Comparison of ENCODE assay signal across 8 cellular contexts in the genomic region with DNA sequence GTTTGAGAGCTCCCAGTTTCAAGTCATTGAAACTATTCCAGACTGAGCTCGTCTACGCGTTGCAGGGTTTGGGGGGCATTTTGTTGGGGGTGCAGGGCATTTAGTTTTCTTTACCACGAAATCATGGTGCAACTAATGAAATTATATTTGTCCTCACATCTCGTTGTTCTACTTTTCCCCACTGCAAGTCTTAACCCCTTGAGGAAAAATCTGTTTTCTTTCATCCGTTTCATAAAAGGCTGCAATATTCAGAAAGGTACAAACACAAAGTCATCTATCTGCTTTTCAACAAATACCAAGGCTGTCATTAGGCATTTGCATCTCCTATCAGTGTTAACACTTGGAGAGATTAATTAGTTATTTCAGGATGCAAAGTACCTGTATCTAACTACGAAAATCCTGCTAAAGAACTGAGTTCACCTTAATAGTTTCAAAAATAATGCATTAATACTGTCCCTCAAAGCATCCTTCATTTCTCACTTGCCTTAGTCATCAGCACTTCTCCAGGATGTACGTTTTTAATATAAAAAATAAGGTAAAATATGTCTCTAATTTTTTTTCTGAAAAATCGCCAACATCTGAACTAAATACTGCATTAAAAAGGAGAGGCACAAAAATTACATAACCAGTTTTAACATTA. TPM values are rescaled to one million over a fixed set of nuclear protein-coding genes. Genes with fewer than 3 reads are reported as not detected.
DNase-seq lines count a peak whose midpoint lies in the region; ATAC-seq, FAIRE-seq and TF ChIP-seq lines count a peak whose summit lies in the region.

No MANE protein-coding gene starts in this region.

- no peaks in the 10 kb centered on the region for H4K20me1 ChIP-seq in GM23248 (ENCODE audit: insufficient read depth)
- H4K20me1 ChIP-seq in SU-DHL-6 (ENCODE audit: low read depth, low read length) = no peaks in the 10 kb centered on the region

- H3K4me2 ChIP-seq in GM23248 (ENCODE audit: unreplicated experiment) (peak overlapping the region; percentile 92), SU-DHL-6 (ENCODE audit: low read depth, low read length, poor library complexity, severe bottlenecking) (peak overlapping the region; percentile 98)

- peaks cover 63% of the 10 kb centered on the region for H3K79me2 ChIP-seq in GM23248 (ENCODE audit: insufficient read depth)
- H3K79me2 ChIP-seq in SU-DHL-6 (ENCODE audit: insufficient read depth, low read length) = peaks cover 62% of the 10 kb centered on the region

- H2AFZ ChIP-seq in GM23248 (no peak overlapping the region), SU-DHL-6 (ENCODE audit: low read depth, low read length, severe bottlenecking) (no peak overlapping the region)

- no peaks in the 10 kb centered on the region for H3K9me3 ChIP-seq in GM23248 (ENCODE audit: low read depth)
- no peaks in the 10 kb centered on the region for H3K9me3 ChIP-seq in SU-DHL-6 (ENCODE audit: insufficient read depth, low read length)
- no peaks in the 10 kb centered on the region for H3K9me3 ChIP-seq in skeletal muscle tissue (ENCODE audit: control insufficient read depth in 3 of 3, low read length in 3 of 3)

- H3K9me2 ChIP-seq in GM23248 (ENCODE audit: insufficient read depth) (no peaks in the 10 kb centered on the region), SU-DHL-6 (replicated peaks; ENCODE audit: insufficient read depth, low read length) (no peaks in the 10 kb centered on the region)

- peaks cover 27% of the 10 kb centered on the region for H3K36me3 ChIP-seq in GM23248 (ENCODE audit: low read depth)
- H3K36me3 ChIP-seq in SU-DHL-6 (ENCODE audit: low read length) = peaks cover 24% of the 10 kb centered on the region
- peaks cover 0 to 7% (median 0%) of the 10 kb centered on the region in 3 donors for H3K36me3 ChIP-seq in skeletal muscle tissue (ENCODE audit: control insufficient read depth in 3 of 3, insufficient read depth in 3 of 3, low read length in 3 of 3)

- H3K27ac ChIP-seq in GM23248 = peak overlapping the region; percentile 100
- H3K27ac ChIP-seq in SU-DHL-6 (ENCODE audit: low read depth, low read length) = peak overlapping the region; percentile 95
- peak overlapping the region; percentile 94 for H3K27ac ChIP-seq in foreskin keratinocyte
- peak overlapping the region; percentile 99 for H3K27ac ChIP-seq in skeletal muscle tissue (ENCODE audit: low read depth, low read length)

- no peak for TF ChIP-seq CTCF in SU-DHL-6 (IDR thresholded peaks at IDR 0.05; ENCODE audit: insufficient read depth, low read length, poor library complexity, severe bottlenecking)
- no peak for TF ChIP-seq CTCF in foreskin keratinocyte (conservative IDR thresholded peaks at IDR 0.05)

- ATAC-seq in foreskin keratinocyte (no peak), GM21447 (IDR thresholded peaks at IDR 0.05; ENCODE audit: unreplicated experiment) (no peak)

- in situ Hi-C loops in GM23248 (cut with MboI) = no loop called here

- H3F3A ChIP-seq in GM23248 (ENCODE audit: insufficient read depth) (peaks cover 59% of the 10 kb centered on the region), SU-DHL-6 (ENCODE audit: insufficient read depth) (peaks cover 51% of the 10 kb centered on the region)

- H3K4me3 ChIP-seq in GM23248 (peak overlapping the region; percentile 97), SU-DHL-6 (ENCODE audit: insufficient read depth, low read length, poor library complexity, severe bottlenecking) (peak overlapping the region; percentile 98), skeletal muscle tissue (ENCODE audit: low read length in 3 of 3) (peak overlapping the region; percentile 71 to 88 (median 87))

- H3K9ac ChIP-seq in GM23248 = peak overlapping the region; percentile 99
- peak overlapping the region; percentile 94 for H3K9ac ChIP-seq in SU-DHL-6 (ENCODE audit: low read length)
- peak overlapping the region; percentile 88 to 95 (median 91) for H3K9ac ChIP-seq in skeletal muscle tissue (ENCODE audit: low read depth in 1 of 3, low read length in 3 of 3)

- no peaks in the 10 kb centered on the region for H3K27me3 ChIP-seq in GM23248 (replicated peaks; ENCODE audit: insufficient read depth)
- no peaks in the 10 kb centered on the region for H3K27me3 ChIP-seq in SU-DHL-6 (ENCODE audit: low read length)
- no peaks in the 10 kb centered on the region for H3K27me3 ChIP-seq in foreskin keratinocyte
- no peaks in the 10 kb centered on the region for H3K27me3 ChIP-seq in skeletal muscle tissue (ENCODE audit: control insufficient read depth in 3 of 3, insufficient read depth in 3 of 3, low read length in 3 of 3)

- WGBS in GM23248 (ENCODE audit: low coverage in 1 of 2, low lambda C conversion rate in 2 of 2, missing lambda C conversion rate in 2 of 2), 2 experiments = 0 to 1% methylated on average over 9 of the region's 9 CpGs

- DNase-seq in GM23248 (no peak), foreskin keratinocyte (no peak), NCI-H524 treated with DMSO at 0.1 percent for 48 hours (lab: John Stamatoyannopoulos, UW) (no peak), urothelium cell line (ENCODE audit: low spot score) (no peak), NCI-H69 (lab: John Stamatoyannopoulos, UW) (no peak)

- no peak for FAIRE-seq in urothelium cell line (lab: Jason Lieb, UNC)

- H3K4me1 ChIP-seq in GM23248 (ENCODE audit: insufficient read depth) (peaks cover 37% of the 10 kb centered on the region), foreskin keratinocyte (peaks cover 14% of the 10 kb centered on the region), skeletal muscle tissue (ENCODE audit: control insufficient read depth in 3 of 3, insufficient read depth in 3 of 3, low read length in 3 of 3) (peaks cover 4 to 15% (median 7%) of the 10 kb centered on the region in 3 donors)

RNA-seq across cellular contexts. Expression of a gene that starts 1.9 kb away (rescaled TPM):
- 61.2 and 70.6 TPM in 2 replicates for total RNA-seq in GM23248 (2014; rRNA removed; shearing (Covaris generic))
- 42.7 and 46.0 TPM in 2 replicates for polyA plus RNA-seq in GM23248 (2016; fragmentation: Nextera tagmentation; extraction: Ambion mirVana)
- total RNA-seq in foreskin keratinocyte = 8.1 and 9.8 TPM in 2 replicates
- polyA plus RNA-seq in foreskin keratinocyte = 1.6 and 2.6 TPM in 2 replicates
- 132 TPM for total RNA-seq in skeletal muscle tissue
